Comparison of ENCODE assay signal across 8 cellular contexts in the genomic region with DNA sequence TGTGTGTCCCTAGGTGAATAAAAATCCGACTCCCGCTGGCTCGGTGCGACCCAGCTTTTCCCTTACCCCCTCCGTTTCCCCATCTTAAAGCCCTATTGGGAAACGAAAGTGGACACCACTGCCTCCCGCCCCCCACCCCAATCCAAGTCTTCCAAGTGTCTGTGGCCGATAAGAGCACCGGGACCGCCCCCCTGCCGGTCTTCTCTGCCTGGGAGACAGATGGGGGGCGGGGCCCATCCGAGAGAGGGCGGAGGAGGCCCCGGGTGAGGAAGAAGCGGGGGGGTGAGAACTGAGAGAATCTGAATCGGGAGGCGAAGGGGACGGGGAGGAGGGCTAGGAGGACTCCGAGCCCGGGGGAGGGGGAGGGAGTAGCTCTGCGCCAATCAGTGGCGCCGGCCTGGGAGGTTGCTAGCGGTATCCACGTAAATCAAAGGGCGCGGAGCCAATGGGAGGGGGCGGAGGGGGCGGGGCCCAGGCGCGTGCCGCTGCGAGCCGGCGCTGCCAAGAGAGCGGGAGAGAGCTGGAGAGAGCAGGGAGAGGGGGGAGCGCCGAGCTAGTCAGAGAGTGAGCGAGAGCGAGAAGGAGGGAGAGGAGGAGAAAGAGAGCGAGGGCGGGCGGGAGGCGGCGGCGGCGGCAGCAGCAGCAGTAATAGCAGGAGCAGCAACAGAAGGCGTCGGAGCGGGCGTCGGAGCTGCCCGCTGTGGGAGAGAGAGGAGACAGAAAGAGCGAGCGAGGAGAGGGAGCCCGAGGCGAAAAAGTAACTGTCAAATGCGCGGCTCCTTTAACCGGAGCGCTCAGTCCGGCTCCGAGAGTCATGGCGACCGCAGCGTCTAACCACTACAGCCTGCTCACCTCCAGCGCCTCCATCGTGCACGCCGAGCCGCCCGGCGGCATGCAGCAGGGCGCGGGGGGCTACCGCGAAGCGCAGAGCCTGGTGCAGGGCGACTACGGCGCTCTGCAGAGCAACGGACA. TPM values are rescaled to one million over a fixed set of nuclear protein-coding genes. Genes with fewer than 3 reads are reported as not detected.
DNase-seq lines count a peak whose midpoint lies in the region; ATAC-seq and TF ChIP-seq lines count a peak whose summit lies in the region.

A gene (plus strand): TSS at position 515 of the 972 bp plus-strand sequence. CDS start 300 bp downstream, at position 815.

- H2BK12ac ChIP-seq in neuronal stem cell (ENCODE audit: low read length) = peak within 1 kb of the TSS; percentile 79

- no peaks in the 10 kb centered on the region for H3F3A ChIP-seq in PC-3 (ENCODE audit: low read length, unreplicated experiment)

- H3K4me3 ChIP-seq in PC-3 (ENCODE audit: low read length) (peak within 1 kb of the TSS; percentile 70), neuronal stem cell (ENCODE audit: low read length in 2 of 2) (peak within 1 kb of the TSS; percentile 99 to 100)

- H2BK120ac ChIP-seq in neuronal stem cell (ENCODE audit: low read depth, low read length) = peak within 1 kb of the TSS; percentile 64

- POLR2A ChIA-PET in PC-3 (lab: Charles Lee; ENCODE audit: unreplicated experiment) = no interaction called here

- no peaks in the 10 kb centered on the region for H4K20me1 ChIP-seq in PC-3 (ENCODE audit: low read length)

- H3K18ac ChIP-seq in neuronal stem cell (ENCODE audit: low read length) = peak within 1 kb of the TSS; percentile 100

- H3K9me3 ChIP-seq in PC-3 (ENCODE audit: low read length) = no peaks in the 10 kb centered on the region
- no peaks in the 10 kb centered on the region for H3K9me3 ChIP-seq in neuronal stem cell (replicated peaks in 1 of 2; ENCODE audit: control insufficient read depth in 2 of 2, insufficient read depth in 1 of 2, low read depth in 1 of 2, low read length in 2 of 2)

- H3K23ac ChIP-seq in neuronal stem cell (ENCODE audit: low read depth, low read length, poor library complexity) = peak within 1 kb of the TSS; percentile 75

- CTCF ChIA-PET in PC-3 (lab: Charles Lee) = interaction anchor here (0.6 to 1.0 kb wide), 2 partner anchors 65 to 146 kb away, joined by 4 to 8 read pairs; no protein-coding TSS in a partner anchor

- no peaks in the 10 kb centered on the region for H3K9me2 ChIP-seq in PC-3 (replicated peaks; ENCODE audit: low read length)

- H2AFZ ChIP-seq in PC-3 (ENCODE audit: low read length) (peak within 1 kb of the TSS; percentile 42), neuronal stem cell (ENCODE audit: low read length) (no peak within 1 kb of the TSS)

- no peak within 1 kb of the TSS for H3K27ac ChIP-seq in PC-3 (ENCODE audit: low read length)
- peak within 1 kb of the TSS; percentile 94 for H3K27ac ChIP-seq in neuronal stem cell (replicated peaks; ENCODE audit: low read length)
- peak within 1 kb of the TSS; percentile 77 for H3K27ac ChIP-seq in temporal lobe (ENCODE audit: low read depth, low read length)

- H4K91ac ChIP-seq in neuronal stem cell (ENCODE audit: low read depth, low read length, poor library complexity) = peak within 1 kb of the TSS; percentile 38

- H3K4me2 ChIP-seq in PC-3 (ENCODE audit: low read length) (peak within 1 kb of the TSS; percentile 83), neuronal stem cell (ENCODE audit: insufficient read depth, low read length, poor library complexity, severe bottlenecking) (peak within 1 kb of the TSS; percentile 94)

- H3K79me1 ChIP-seq in neuronal stem cell (ENCODE audit: low read depth, low read length) = peaks cover 8% of the 10 kb centered on the region

- WGBS in neuronal stem cell (ENCODE audit: extremely low coverage in 2 of 2, insufficient read length in 2 of 2, insufficient replicate concordance in 1 of 2), 2 donors = no CpG with 5 or more reads among the region's 83 CpGs

- peak within 1 kb of the TSS; percentile 97 for H3K14ac ChIP-seq in neuronal stem cell (ENCODE audit: low read length)

- DNase-seq in DMS 273 (lab: John Stamatoyannopoulos, UW; ENCODE audit: unreplicated experiment) (peak; percentile 95), HuH-7.5 (ENCODE audit: low spot score) (peak; percentile 98), PC-3 (peak; percentile 61), activated gamma-delta T cell treated with Interleukin-2 at 50 U/mL for 16 hours (peak; percentile 42), foreskin melanocyte (peak; percentile 85), neuronal stem cell (ENCODE audit: low spot score) (peak; percentile 98)

- peak within 1 kb of the TSS; percentile 91 for H2BK15ac ChIP-seq in neuronal stem cell (ENCODE audit: low read length)

- H4K8ac ChIP-seq in neuronal stem cell (ENCODE audit: low read depth, low read length) = peak within 1 kb of the TSS; percentile 6

- H3K27me3 ChIP-seq in PC-3 (ENCODE audit: low read length) (peaks cover 90% of the 10 kb centered on the region), neuronal stem cell (ENCODE audit: control insufficient read depth in 3 of 3, insufficient read depth in 3 of 3, low read depth in 1 of 3, low read length in 3 of 3) (peaks cover 0 to 35% (median 5%) of the 10 kb centered on the region in 3 experiments)

- TF ChIP-seq CTCF in PC-3 (conservative IDR thresholded peaks at IDR 0.05; ENCODE audit: low read depth, low read length) = no peak

- H3K9ac ChIP-seq in PC-3 (ENCODE audit: low read length) = no peak within 1 kb of the TSS
- H3K9ac ChIP-seq in neuronal stem cell (ENCODE audit: low read depth, low read length, poor library complexity) = peak within 1 kb of the TSS; percentile 99

- peak within 1 kb of the TSS; percentile 91 for H3K4ac ChIP-seq in neuronal stem cell (ENCODE audit: low read length)

- ATAC-seq in GM21619 (IDR thresholded peaks at IDR 0.05; ENCODE audit: unreplicated experiment) (peak; percentile 71), PC-3 (peak; percentile 63)

- no TSS peak for BruUV-seq in PC-3 (replicated peaks; lab: Mats Ljungman, UMichigan)

- peak within 1 kb of the TSS; percentile 99 for H2BK5ac ChIP-seq in neuronal stem cell (ENCODE audit: low read length)

- H3K79me2 ChIP-seq in PC-3 (ENCODE audit: low read length) = no peaks in the 10 kb centered on the region

- H3K4me1 ChIP-seq in PC-3 (ENCODE audit: insufficient read depth, low read length) = no peaks in the 10 kb centered on the region; the same call in 1 of the 2 replicates
- peaks cover 11 to 17% of the 10 kb centered on the region in 2 donors for H3K4me1 ChIP-seq in neuronal stem cell (ENCODE audit: control insufficient read depth in 2 of 2, insufficient read depth in 1 of 2, low read depth in 1 of 2, low read length in 2 of 2)

- intact Hi-C loops in PC-3 (cut with micrococcal nuclease) = no loop called here

- no peaks in the 10 kb centered on the region for H3K36me3 ChIP-seq in PC-3 (ENCODE audit: low read depth, low read length)
- H3K36me3 ChIP-seq in neuronal stem cell (replicated peaks in 1 of 2; ENCODE audit: control insufficient read depth in 2 of 2, insufficient read depth in 2 of 2, low read length in 2 of 2) = peaks cover 0 to 42% of the 10 kb centered on the region in 2 donors

- H2AK5ac ChIP-seq in neuronal stem cell (ENCODE audit: low read depth, low read length) = peak within 1 kb of the TSS; percentile 78

RNA-seq across cellular contexts. Expression of the gene that starts here (rescaled TPM):
- total RNA-seq in PC-3 (2014; rRNA removed) (0.07 and 0.12 TPM in 2 replicates), temporal lobe (156 TPM)
- polyA plus RNA-seq in neuronal stem cell (2013, experiment 1 of 2) = 11.3 TPM
- 12.1 TPM for polyA plus RNA-seq in neuronal stem cell (2013, experiment 2 of 2)

Comparison
In these comparisons a context has a peak if more than half of its experiments do, and no peak if none do; other contexts are left out.
1. RNA of the gene that starts here (total RNA-seq): 156 TPM in temporal lobe (single experiment); 0.07 to 0.12 TPM in PC-3; every median in the first group is over 100 times any median in the second.
2. Peak in DNase-seq, ATAC-seq, H3K4me3 ChIP-seq and H3K4me2 ChIP-seq in PC-3; RNA of the gene not detected or under 1 TPM.
3. DNase-seq: peak in every context shown above with its lines; median percentile 98 in HuH-7.5; 98 in neuronal stem cell; 95 in DMS 273; 85 in foreskin melanocyte; 61 in PC-3; 42 in activated gamma-delta T cell treated with Interleukin-2 at 50 U/mL for 16 hours.